28 cellular contexts compared by ENCODE assay signal in genomic region chr14:50050171-50050570, GRCh38.
"Had no signal": no experiment of that assay in that cellular context is flagged by ENCODE, and none has a peak within 500 bp of the region (broad histone marks: within the 10 kb centered on the region; RNA-seq: fewer than 3 reads in every experiment).

No MANE protein-coding gene starts in this region.

- H3K27ac ChIP-seq: brain microvascular endothelial cell, KMS-11, SJSA1 had no signal

- ATAC-seq: activated CD8-positive, alpha-beta T cell treated with anti-CD3 and anti-CD28 coated beads for 36 hours; activated naive CD4-positive, alpha-beta T cell treated with anti-CD3 and anti-CD28 coated beads, Interleukin-2, amount 50 U/mL, for 72 hours; PC-3 had no signal

- H3K27ac Mint-ChIP-seq: activated CD4-positive, alpha-beta T cell treated with anti-CD3 and anti-CD28 coated beads, Interleukin-2, amount 10 ng/mL, durations not matched to agents 24 days and 14 days; activated CD8-positive, alpha-beta T cell treated with anti-CD3 and anti-CD28 coated beads for 36 hours; activated naive CD4-positive, alpha-beta T cell treated with anti-CD3 and anti-CD28 coated beads, Interleukin-2, amount 50 U/mL, for 72 hours; activated T-cell treated with anti-CD3 and anti-CD28 coated beads, Interleukin-2, amount 50 U/mL, for 24 hours; activated T-helper 2 cell treated with anti-CD3 and anti-CD28 coated beads, Interferon-gamma antibody, Interleukin-2, Interleukin-4, amounts not matched to agents 10 μg/mL and 5 μg/mL and 100 μg/mL, durations not matched to agents 14 hours and 24 hours and 36 hours; T-helper 2 cell treated with Interferon-gamma antibody and Interleukin-4, amounts not matched to agents 5 μg/mL and 100 μg/mL, for 36 hours had no signal

- H3K4me3 ChIP-seq: Peyer's patch, SJSA1 had no signal

- H3K4me3 Mint-ChIP-seq: activated CD4-positive, alpha-beta T cell treated with anti-CD3 and anti-CD28 coated beads, Interleukin-2, amount 10 ng/mL, durations not matched to agents 24 days and 14 days; activated CD8-positive, alpha-beta T cell treated with anti-CD3 and anti-CD28 coated beads for 36 hours; activated T-cell treated with anti-CD3 and anti-CD28 coated beads, Interleukin-2, amount 50 U/mL, for 24 hours; T-helper 1 cell treated with Interleukin-12 subunit alpha and Interleukin-12 subunit beta and Interleukin-4 antibody, amounts not matched to agents 30 μg/mL and 1 μg/mL, for 36 hours; T-helper 2 cell treated with Interferon-gamma antibody and Interleukin-4, amounts not matched to agents 5 μg/mL and 100 μg/mL, for 36 hours had no signal

- H3K27me3 ChIP-seq: brain microvascular endothelial cell, Peyer's patch, SJSA1 had no signal

- H3K9me3 Mint-ChIP-seq: T-helper 2 cell treated with Interferon-gamma antibody and Interleukin-4, amounts not matched to agents 5 μg/mL and 100 μg/mL, for 36 hours had no signal

- H3K9me3 ChIP-seq: Peyer's patch, SJSA1, SK-N-SH had no signal

- H3K9ac ChIP-seq: KMS-11, SK-N-SH had no signal

- DNase-seq: activated CD4-positive, alpha-beta T cell treated with anti-CD3 and anti-CD28 coated beads, Interleukin-2, amount 10 ng/mL, durations not matched to agents 24 days and 14 days; activated CD4-positive, alpha-beta T cell treated with anti-CD3 and anti-CD28 coated beads, Interleukin-2, amount 50 U/mL, for 4 hours; activated CD8-positive, alpha-beta T cell treated with anti-CD3 and anti-CD28 coated beads for 36 hours; activated gamma-delta T cell; activated naive CD4-positive, alpha-beta T cell treated with Interleukin-2 at 50 U/mL for 16 hours; activated T-cell treated with anti-CD3 and anti-CD28 coated beads, Interleukin-2, amount 50 U/mL, for 24 hours; amniotic stem cell; brain microvascular endothelial cell; MM.1S; MV-4-11; NCI-H1092; NCI-H1436 treated with DMSO at 0.1 percent for 48 hours; NCI-H1694 treated with DMSO at 0.1 percent for 48 hours; NCI-H2029; NCI-H345; NCI-H524 treated with DMSO at 0.1 percent for 48 hours; NK-92 treated with Interleukin-12 subunit alpha and Interleukin-12 subunit beta, amount 100 ng/mL, for 24 hours; PC-3; RPMI8226; SHP77 treated with DMSO at 0.1 percent for 48 hours; SK-N-SH had no signal

- H3K27me3 Mint-ChIP-seq: activated CD4-positive, alpha-beta T cell treated with anti-CD3 and anti-CD28 coated beads, Interleukin-2, amount 10 ng/mL, durations not matched to agents 24 days and 14 days; activated CD8-positive, alpha-beta T cell treated with anti-CD3 and anti-CD28 coated beads for 36 hours; activated T-cell treated with anti-CD3 and anti-CD28 coated beads, Interleukin-2, amount 50 U/mL, for 24 hours had no signal

- H3K36me3 ChIP-seq: brain microvascular endothelial cell, Peyer's patch, SJSA1 had no signal

- H3K4me2 ChIP-seq: KMS-11, SK-N-SH had no signal
